ENCODE assay signal across 7 cellular contexts in the genomic region with DNA sequence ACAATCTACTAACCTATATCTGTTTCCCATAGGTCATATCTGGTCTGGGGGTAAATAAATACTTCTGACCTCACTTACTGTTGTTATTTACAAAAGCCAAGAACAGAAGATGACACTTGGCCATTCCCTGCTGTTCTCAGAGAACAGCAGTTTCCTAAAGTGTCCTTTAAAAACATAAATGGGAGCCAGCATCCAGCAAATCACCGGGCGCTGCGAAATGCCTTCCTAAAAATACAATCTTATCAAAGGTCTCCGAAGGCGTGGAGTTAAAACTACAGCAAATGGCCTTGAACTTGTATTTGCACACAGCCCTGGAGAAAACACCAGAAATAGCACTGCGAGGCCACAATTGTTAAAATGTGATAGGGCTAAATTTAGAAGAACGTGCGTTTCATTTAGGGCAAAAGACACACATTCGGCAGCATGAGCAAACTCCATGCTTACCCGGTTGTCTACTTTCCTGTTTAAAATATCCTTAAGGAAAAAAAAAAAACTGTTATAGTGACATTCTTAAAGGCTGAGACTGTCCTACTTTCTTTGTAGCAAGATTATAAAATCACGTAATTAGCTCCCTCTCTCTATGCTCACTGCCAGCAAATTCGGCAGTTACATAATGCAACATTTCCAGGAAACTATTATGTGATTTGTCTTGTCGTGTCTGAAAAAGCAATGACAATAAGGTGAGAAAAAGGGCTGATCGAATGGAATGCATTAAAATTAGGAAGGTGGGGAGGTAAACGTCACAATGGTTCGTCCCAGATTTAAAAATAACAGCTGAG. TPM values are rescaled to one million over a fixed set of nuclear protein-coding genes. Genes with fewer than 3 reads are reported as not detected.
DNase-seq lines count a peak whose midpoint lies in the region; ATAC-seq and TF ChIP-seq lines count a peak whose summit lies in the region.

No MANE protein-coding gene starts in this region.

- H3K4me1 ChIP-seq in Peyer's patch (peaks cover 0 to 31% (median 8%) of the 10 kb centered on the region in 4 donors), mucosa of stomach (ENCODE audit: control insufficient read depth, insufficient read depth, low read length) (peaks cover 15% of the 10 kb centered on the region)

- peak overlapping the region; percentile 79 for H3K9ac ChIP-seq in mucosa of stomach (ENCODE audit: low read length)

- peaks cover 37 to 43% of the 10 kb centered on the region in 2 donors for H3K4me1 Mint-ChIP-seq in effector memory CD8-positive, alpha-beta T cell (ENCODE audit: low read depth in 2 of 2)

- no peak for TF ChIP-seq POLR2A in Peyer's patch (IDR thresholded peaks at IDR 0.05)

- H3K27ac Mint-ChIP-seq in effector memory CD8-positive, alpha-beta T cell: peak overlapping the region; percentile 84 to 97

- H3K27ac ChIP-seq in Peyer's patch: peak overlapping the region; percentile 76 to 97 (median 90)

- H3K27me3 ChIP-seq in Peyer's patch: no peaks in the 10 kb centered on the region
- H3K27me3 ChIP-seq in mucosa of stomach (ENCODE audit: control insufficient read depth, insufficient read depth, low read length): peaks cover 5% of the 10 kb centered on the region

- H3K4me3 Mint-ChIP-seq in effector memory CD8-positive, alpha-beta T cell: peak overlapping the region; percentile 95 to 98

- H3K9me3 Mint-ChIP-seq in effector memory CD8-positive, alpha-beta T cell: no peaks in the 10 kb centered on the region

- H3K36me3 ChIP-seq in Peyer's patch (no peaks in the 10 kb centered on the region), mucosa of stomach (ENCODE audit: control insufficient read depth, insufficient read depth, low read length) (no peaks in the 10 kb centered on the region)

- peaks cover 12 to 18% of the 10 kb centered on the region in 2 donors for H3K27me3 Mint-ChIP-seq in effector memory CD8-positive, alpha-beta T cell

- peaks cover 16% of the 10 kb centered on the region for H3K36me3 Mint-ChIP-seq in effector memory CD8-positive, alpha-beta T cell (ENCODE audit: insufficient read depth)

- peak; percentile 45 for DNase-seq in GM20000 (ENCODE audit: low spot score)
- no peak for DNase-seq in Peyer's patch
- no peak for DNase-seq in effector memory CD8-positive, alpha-beta T cell
- DNase-seq in NCI-H510A (lab: John Stamatoyannopoulos, UW): no peak

- TF ChIP-seq CTCF in GM20000 (IDR thresholded peaks at IDR 0.05; ENCODE audit: extremely low read depth, missing control alignments) (no peak), Peyer's patch (IDR thresholded peaks at IDR 0.05) (no peak)

- H3K9me3 ChIP-seq in Peyer's patch (no peaks in the 10 kb centered on the region), mucosa of stomach (ENCODE audit: control insufficient read depth, low read length) (no peaks in the 10 kb centered on the region)

- H3K4me3 ChIP-seq in Peyer's patch: peak overlapping the region; percentile 54 to 88 (median 72)
- peak overlapping the region; percentile 80 for H3K4me3 ChIP-seq in mucosa of stomach (ENCODE audit: low read length)

- no peak for ATAC-seq in effector memory CD8-positive, alpha-beta T cell (replicated peaks)
- ATAC-seq in HG02884 (IDR thresholded peaks at IDR 0.05; ENCODE audit: unreplicated experiment) (no peak), HG03039 (IDR thresholded peaks at IDR 0.05; ENCODE audit: unreplicated experiment) (no peak)

RNA-seq across cellular contexts. Expression of gene NFIL3, which starts 1.5 kb away (rescaled TPM):
- 10 to 100 TPM; 14.0 to 31.4 (median 20.4) TPM for total RNA-seq in Peyer's patch
